19 cellular contexts compared by ENCODE assay signal in genomic region chr15:69562564-69562963, GRCh38.
DNase-seq lines count a peak whose midpoint lies in the region; ATAC-seq and TF ChIP-seq lines count a peak whose summit lies in the region.
"Had no signal": no experiment of that assay in that cellular context is flagged by ENCODE, and none has a peak within 500 bp of the region (broad histone marks: within the 10 kb centered on the region; RNA-seq: fewer than 3 reads in every experiment).

No MANE protein-coding gene starts in this region.

- peaks cover 30 to 49% of the 10 kb centered on the region in 2 donors for H3K4me1 ChIP-seq in mucosa of rectum (ENCODE audit: control insufficient read depth in 2 of 2, insufficient read depth in 2 of 2, low read length in 2 of 2)

- peaks cover 26% of the 10 kb centered on the region for H3K27me3 Mint-ChIP-seq in chondrocyte (ENCODE audit: low read depth)

- H3K4me3 ChIP-seq in mucosa of rectum (ENCODE audit: low read length in 2 of 2): peak overlapping the region; percentile 32 to 33
- H3K4me3 ChIP-seq: sigmoid colon, testis had no signal

- H3K9me3 Mint-ChIP-seq in chondrocyte (ENCODE audit: low read depth): no peaks in the 10 kb centered on the region
- H3K9me3 Mint-ChIP-seq: activated CD4-positive, alpha-beta T cell treated with anti-CD3 and anti-CD28 coated beads, Interleukin-2, amount 10 ng/mL, durations not matched to agents 24 days and 14 days; activated naive CD8-positive, alpha-beta T cell treated with anti-CD3 and anti-CD28 coated beads, Interleukin-2, amount 10 ng/mL, durations not matched to agents 7 days and 5 days; naive thymus-derived CD8-positive, alpha-beta T cell had no signal

- no peak overlapping the region for H3K27ac Mint-ChIP-seq in chondrocyte (ENCODE audit: unreplicated experiment)
- H3K27ac Mint-ChIP-seq: activated CD4-positive, alpha-beta T cell treated with anti-CD3 and anti-CD28 coated beads, Interleukin-2, amount 10 ng/mL, durations not matched to agents 24 days and 14 days; activated naive CD8-positive, alpha-beta T cell treated with anti-CD3 and anti-CD28 coated beads, Interleukin-2, amount 10 ng/mL, durations not matched to agents 7 days and 5 days had no signal

- no peak overlapping the region for H3K4me3 Mint-ChIP-seq in chondrocyte (ENCODE audit: unreplicated experiment)
- H3K4me3 Mint-ChIP-seq: activated CD4-positive, alpha-beta T cell treated with anti-CD3 and anti-CD28 coated beads, Interleukin-2, amount 10 ng/mL, durations not matched to agents 24 days and 14 days; activated naive CD8-positive, alpha-beta T cell treated with anti-CD3 and anti-CD28 coated beads, Interleukin-2, amount 10 ng/mL, durations not matched to agents 7 days and 5 days; naive thymus-derived CD8-positive, alpha-beta T cell had no signal

- no peaks in the 10 kb centered on the region for H3K36me3 ChIP-seq in mucosa of rectum (ENCODE audit: control insufficient read depth in 2 of 2, insufficient read depth in 2 of 2, low read length in 2 of 2)
- H3K36me3 ChIP-seq: sigmoid colon had no signal

- no peaks in the 10 kb centered on the region for H3K27me3 ChIP-seq in mucosa of rectum (ENCODE audit: control insufficient read depth in 2 of 2, insufficient read depth in 2 of 2, low read length in 2 of 2)
- H3K27me3 ChIP-seq: testis had no signal

- DNase-seq in COLO668 (lab: John Stamatoyannopoulos, UW; ENCODE audit: unreplicated experiment) (peak; percentile 73), NCI-H146 treated with DMSO at 0.1 percent for 48 hours (lab: John Stamatoyannopoulos, UW; ENCODE audit: unreplicated experiment) (peak; percentile 33), SHP77 treated with DMSO at 0.1 percent for 48 hours (lab: John Stamatoyannopoulos, UW) (peak; percentile 70), OCI-M2 (lab: John Stamatoyannopoulos, UW; ENCODE audit: unreplicated experiment) (no peak), chondrocyte (ENCODE audit: low spot score) (no peak)
- DNase-seq in stimulated activated naive CD4-positive, alpha-beta T cell (lab: John Stamatoyannopoulos, UW): no peak
- DNase-seq: activated CD4-positive, alpha-beta T cell treated with anti-CD3 and anti-CD28 coated beads, Interleukin-2, amount 10 ng/mL, durations not matched to agents 24 days and 14 days; activated CD8-positive, alpha-beta memory T cell treated with anti-CD3 and anti-CD28 coated beads, Interleukin-2, amount 50 U/mL, for 4 hours; activated naive CD8-positive, alpha-beta T cell treated with anti-CD3 and anti-CD28 coated beads, Interleukin-2, amount 10 ng/mL, durations not matched to agents 7 days and 5 days; effector CD8-positive, alpha-beta T cell; GOT3; kidney glomerular epithelial cell; mesendoderm; naive thymus-derived CD8-positive, alpha-beta T cell; NCI-H524 treated with DMSO at 0.1 percent for 48 hours; sigmoid colon; testis had no signal

- H3K9ac ChIP-seq in mucosa of rectum (ENCODE audit: low read depth in 1 of 2, low read length in 2 of 2): peak overlapping the region in 1 of 2 donors; percentile 18

- no peaks in the 10 kb centered on the region for H3K36me3 Mint-ChIP-seq in chondrocyte (ENCODE audit: low read depth)
- H3K36me3 Mint-ChIP-seq: activated naive CD8-positive, alpha-beta T cell treated with anti-CD3 and anti-CD28 coated beads, Interleukin-2, amount 10 ng/mL, durations not matched to agents 7 days and 5 days; naive thymus-derived CD8-positive, alpha-beta T cell had no signal

- TF ChIP-seq CTCF in chondrocyte (IDR thresholded peaks at IDR 0.05): no peak

- peak overlapping the region; percentile 49 to 52 for H3K27ac ChIP-seq in mucosa of rectum (ENCODE audit: low read depth in 2 of 2, low read length in 2 of 2)
- H3K27ac ChIP-seq: sigmoid colon, testis had no signal

- no peak for ATAC-seq in GM21529 (IDR thresholded peaks at IDR 0.05; ENCODE audit: unreplicated experiment)
- ATAC-seq: naive thymus-derived CD8-positive, alpha-beta T cell had no signal

- H3K9me3 ChIP-seq in mucosa of rectum (ENCODE audit: control insufficient read depth in 2 of 2, low read length in 2 of 2): no peaks in the 10 kb centered on the region
- H3K9me3 ChIP-seq: sigmoid colon, testis had no signal

- H3K4me1 Mint-ChIP-seq in chondrocyte (ENCODE audit: low read depth): peaks cover 6% of the 10 kb centered on the region
- H3K4me1 Mint-ChIP-seq: activated CD4-positive, alpha-beta T cell treated with anti-CD3 and anti-CD28 coated beads, Interleukin-2, amount 10 ng/mL, durations not matched to agents 24 days and 14 days; activated naive CD8-positive, alpha-beta T cell treated with anti-CD3 and anti-CD28 coated beads, Interleukin-2, amount 10 ng/mL, durations not matched to agents 7 days and 5 days; naive thymus-derived CD8-positive, alpha-beta T cell had no signal

Comparison
In these comparisons a context has a peak if more than half of its experiments do, and no peak if none do; other contexts are left out.
1. DNase-seq: peak in COLO668 (single experiment), NCI-H146 treated with DMSO at 0.1 percent for 48 hours (single experiment) and SHP77 treated with DMSO at 0.1 percent for 48 hours (single experiment); none in OCI-M2 (single experiment), chondrocyte (single experiment) and stimulated activated naive CD4-positive, alpha-beta T cell (0 of 6).